Comparison of ENCODE assay signal across 29 cellular contexts in genomic region chr13:52767949-52768516, GRCh38. TPM values are rescaled to one million over a fixed set of nuclear protein-coding genes. Genes with fewer than 3 reads are reported as not detected.
"Had no signal": no experiment of that assay in that cellular context is flagged by ENCODE, and none has a peak within 500 bp of the region (broad histone marks: within the 10 kb centered on the region; RNA-seq: fewer than 3 reads in every experiment).

No MANE protein-coding gene starts in this region.

- H3K27me3 ChIP-seq: gastrocnemius medialis had no signal

- H3K27ac ChIP-seq: epithelial cell of prostate, esophagus squamous epithelium, gastrocnemius medialis, heart right ventricle, left lung, lower lobe of right lung had no signal

- DNase-seq: cortex of kidney; effector CD8-positive, alpha-beta T cell; effector memory CD8-positive, alpha-beta T cell; endodermal cell; erythroblast; esophagus squamous epithelium; foreskin fibroblast; foreskin melanocyte; gastrocnemius medialis; glutamatergic neuron; head of caudate nucleus; heart right ventricle; hippocampal formation; left cardiac atrium; left lung; left ventricle myocardium superior; lower lobe of right lung; mesenchymal stem cell; mucosa of descending colon; naive B cell; naive thymus-derived CD8-positive, alpha-beta T cell had no signal

- H3K36me3 ChIP-seq: esophagus squamous epithelium, gastrocnemius medialis, heart right ventricle, left lung, lower lobe of right lung had no signal

- H3K4me3 ChIP-seq: esophagus squamous epithelium, gastrocnemius medialis, heart right ventricle, left lung, lower lobe of right lung, mucosa of descending colon had no signal

- H3K9me3 ChIP-seq: esophagus squamous epithelium, gastrocnemius medialis, heart right ventricle, left lung, lower lobe of right lung, mucosa of descending colon had no signal

- H3K4me1 ChIP-seq: esophagus squamous epithelium, gastrocnemius medialis, heart right ventricle, left lung, lower lobe of right lung had no signal

RNA-seq across cellular contexts. Expression of gene CNMD, which starts 28.4 kb away (rescaled TPM):
- total RNA-seq: dermis microvascular lymphatic vessel endothelial cell; esophagus mucosa; esophagus squamous epithelium; gastrocnemius medialis; glomerular endothelial cell; heart right ventricle; left cardiac atrium; left lung; left ventricle myocardium superior; lower leg skin; lower lobe of right lung; lung microvascular endothelial cell; mesenteric fat pad; myocyte; naive thymus-derived CD8-positive, alpha-beta T cell had no signal
